12 cellular contexts compared by ENCODE assay signal in the genomic region with DNA sequence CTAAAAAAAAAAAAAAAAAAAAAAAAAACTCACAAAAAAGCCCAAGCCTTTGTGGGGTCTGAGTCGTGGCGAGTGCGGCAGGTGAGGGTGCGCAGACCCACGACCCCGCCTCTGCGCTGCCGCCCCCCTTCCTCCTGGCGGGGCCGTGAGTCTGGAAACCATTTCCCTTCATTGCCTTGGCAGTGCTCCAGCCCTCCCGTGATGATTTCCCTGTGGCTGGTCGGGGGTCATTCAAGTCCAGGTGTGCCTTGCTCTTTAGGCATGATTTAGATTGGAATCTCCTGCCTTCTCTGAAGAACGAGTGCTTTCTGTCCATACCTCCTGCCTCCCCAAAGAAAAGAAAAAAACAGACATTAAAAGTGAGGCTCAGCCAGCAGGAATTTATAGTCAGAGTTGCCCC.
DNase-seq lines count a peak whose midpoint lies in the region; ATAC-seq, FAIRE-seq and TF ChIP-seq lines count a peak whose summit lies in the region.
"Had no signal": no experiment of that assay in that cellular context is flagged by ENCODE, and none has a peak within 500 bp of the region (broad histone marks: within the 10 kb centered on the region; RNA-seq: fewer than 3 reads in every experiment).

No MANE protein-coding gene starts in this region.

- peak overlapping the region; percentile 22 for H3K9ac ChIP-seq in mucosa of stomach (ENCODE audit: low read length)
- H3K9ac ChIP-seq in kidney (ENCODE audit: low read length in 2 of 2) = no peak overlapping the region
- H3K9ac ChIP-seq: parathyroid adenoma had no signal

- intact Hi-C loops in kidney (cut with DNase I) = no loop called here

- peak overlapping the region; percentile 25 for H3K4me3 Mint-ChIP-seq in activated naive CD8-positive, alpha-beta T cell treated with anti-CD3 and anti-CD28 coated beads for 36 hours
- H3K4me3 Mint-ChIP-seq in GM23338 = no peak overlapping the region
- H3K4me3 Mint-ChIP-seq: CD8-positive, alpha-beta memory T cell had no signal

- no peaks in the 10 kb centered on the region for H4K20me1 ChIP-seq in GM23338 (replicated peaks; ENCODE audit: insufficient read depth)

- H3K4me1 Mint-ChIP-seq in activated naive CD8-positive, alpha-beta T cell treated with anti-CD3 and anti-CD28 coated beads for 36 hours = peaks cover 77% of the 10 kb centered on the region
- H3K4me1 Mint-ChIP-seq in GM23338 = peaks cover 15% of the 10 kb centered on the region

- no peak for FAIRE-seq in kidney (lab: Jason Lieb, UNC)

- H3K4me1 ChIP-seq in mucosa of stomach (ENCODE audit: control insufficient read depth, insufficient read depth, low read length) (peaks cover 4% of the 10 kb centered on the region), kidney (ENCODE audit: control insufficient read depth in 1 of 2, insufficient read depth in 1 of 2, low read depth in 1 of 2, low read length in 2 of 2) (peaks cover 3 to 7% of the 10 kb centered on the region in 2 donors), GM23338 (ENCODE audit: insufficient read depth) (no peaks in the 10 kb centered on the region)
- H3K4me1 ChIP-seq: parathyroid adenoma had no signal

- H3K9me3 Mint-ChIP-seq in activated naive CD8-positive, alpha-beta T cell treated with anti-CD3 and anti-CD28 coated beads for 36 hours = no peaks in the 10 kb centered on the region
- no peaks in the 10 kb centered on the region for H3K9me3 Mint-ChIP-seq in GM23338
- H3K9me3 Mint-ChIP-seq: activated naive CD4-positive, alpha-beta T cell treated with anti-CD3 and anti-CD28 coated beads, Interleukin-2, amount 50 U/mL, for 72 hours; CD8-positive, alpha-beta memory T cell had no signal

- no peak overlapping the region for H3K4me3 ChIP-seq in mucosa of stomach (ENCODE audit: low read length)
- H3K4me3 ChIP-seq in kidney (ENCODE audit: low read length in 2 of 2) = no peak overlapping the region
- no peak overlapping the region for H3K4me3 ChIP-seq in GM23338

- no peaks in the 10 kb centered on the region for H3K27me3 ChIP-seq in mucosa of stomach (ENCODE audit: control insufficient read depth, insufficient read depth, low read length)
- H3K27me3 ChIP-seq in GM23338 (ENCODE audit: insufficient read depth) = no peaks in the 10 kb centered on the region

- H3F3A ChIP-seq in GM23338 (replicated peaks; ENCODE audit: low read depth) = no peaks in the 10 kb centered on the region

- peaks cover 10% of the 10 kb centered on the region for H3K36me3 Mint-ChIP-seq in activated naive CD8-positive, alpha-beta T cell treated with anti-CD3 and anti-CD28 coated beads for 36 hours
- no peaks in the 10 kb centered on the region for H3K36me3 Mint-ChIP-seq in GM23338 (ENCODE audit: low read depth)
- H3K36me3 Mint-ChIP-seq: activated naive CD4-positive, alpha-beta T cell treated with anti-CD3 and anti-CD28 coated beads, Interleukin-2, amount 50 U/mL, for 72 hours had no signal

- no peak for ATAC-seq in GM23338
- ATAC-seq: activated naive CD4-positive, alpha-beta T cell treated with anti-CD3 and anti-CD28 coated beads, Interleukin-2, amount 50 U/mL, for 72 hours had no signal

- DNase-seq in COR-L47 (lab: John Stamatoyannopoulos, UW) = peak; percentile 95
- DNase-seq in NCI-H2029 treated with DMSO at 0.1 percent for 48 hours (lab: John Stamatoyannopoulos, UW) = peak; percentile 56
- DNase-seq in activated naive CD8-positive, alpha-beta T cell treated with anti-CD3 and anti-CD28 coated beads for 36 hours = no peak
- no peak for DNase-seq in kidney
- DNase-seq in GM23338 (ENCODE audit: low spot score) = no peak
- no peak for DNase-seq in NCI-H524 treated with DMSO at 0.1 percent for 48 hours (lab: John Stamatoyannopoulos, UW)
- DNase-seq: CD8-positive, alpha-beta memory T cell; foreskin melanocyte; OCI-M1 had no signal

- H3K4me2 ChIP-seq in GM23338 = no peak overlapping the region

- no peaks in the 10 kb centered on the region for H3K79me2 ChIP-seq in GM23338 (replicated peaks; ENCODE audit: insufficient read depth)
- H3K79me2 ChIP-seq: parathyroid adenoma had no signal

- no peak overlapping the region for H2AFZ ChIP-seq in GM23338
- H2AFZ ChIP-seq: parathyroid adenoma had no signal

- no peaks in the 10 kb centered on the region for H3K27me3 Mint-ChIP-seq in activated naive CD8-positive, alpha-beta T cell treated with anti-CD3 and anti-CD28 coated beads for 36 hours
- H3K27me3 Mint-ChIP-seq in GM23338 (ENCODE audit: insufficient read depth, low read depth, poor library complexity) = peaks cover 2% of the 10 kb centered on the region

- no peaks in the 10 kb centered on the region for H3K9me2 ChIP-seq in GM23338 (ENCODE audit: insufficient read depth)

- TF ChIP-seq CTCF in kidney (IDR thresholded peaks at IDR 0.05; ENCODE audit: borderline replicate concordance, extremely low read depth, insufficient read depth) (no peak), GM23338 (conservative IDR thresholded peaks at IDR 0.05; ENCODE audit: low read depth in 2 of 2) (no peak)

- H3K27ac ChIP-seq in kidney (ENCODE audit: low read depth in 2 of 2, low read length in 2 of 2) (no peak overlapping the region), GM23338 (ENCODE audit: low read depth) (no peak overlapping the region)
- H3K27ac ChIP-seq: parathyroid adenoma had no signal

- H3K9me3 ChIP-seq in mucosa of stomach (ENCODE audit: control insufficient read depth, low read length) = no peaks in the 10 kb centered on the region
- H3K9me3 ChIP-seq in kidney (ENCODE audit: control insufficient read depth in 1 of 2, low read length in 2 of 2) = no peaks in the 10 kb centered on the region

- peak overlapping the region; percentile 76 for H3K27ac Mint-ChIP-seq in activated naive CD8-positive, alpha-beta T cell treated with anti-CD3 and anti-CD28 coated beads for 36 hours
- H3K27ac Mint-ChIP-seq in GM23338 = no peak overlapping the region
- H3K27ac Mint-ChIP-seq: CD8-positive, alpha-beta memory T cell had no signal

- H3K36me3 ChIP-seq in mucosa of stomach (ENCODE audit: control insufficient read depth, insufficient read depth, low read length) = no peaks in the 10 kb centered on the region
- no peaks in the 10 kb centered on the region for H3K36me3 ChIP-seq in kidney (ENCODE audit: control insufficient read depth in 1 of 2, insufficient read depth in 2 of 2, low read length in 2 of 2)
- H3K36me3 ChIP-seq in GM23338 (ENCODE audit: insufficient read depth) = no peaks in the 10 kb centered on the region

TF ChIP-seq in GM23338, 12 proteins besides CTCF, POLR2A, EP300 and RAD21 (continues in another document):
- no peak for TF ChIP-seq EZH2 (IDR thresholded peaks at IDR 0.05; ENCODE audit: low read depth, unreplicated experiment)
- no peak for TF ChIP-seq STAT1 (IDR thresholded peaks at IDR 0.05; ENCODE audit: unreplicated experiment)
- TF ChIP-seq ZNF114 (CRISPR knock-in tag; IDR thresholded peaks at IDR 0.05) = no peak
- TF ChIP-seq JUNB (IDR thresholded peaks at IDR 0.05; ENCODE audit: unreplicated experiment) = no peak
- no peak for TF ChIP-seq ZNF331 (CRISPR knock-in tag; IDR thresholded peaks at IDR 0.05; ENCODE audit: low read depth)
- no peak for TF ChIP-seq NANOG (IDR thresholded peaks at IDR 0.05; ENCODE audit: borderline replicate concordance)
- TF ChIP-seq, protein P1, sequence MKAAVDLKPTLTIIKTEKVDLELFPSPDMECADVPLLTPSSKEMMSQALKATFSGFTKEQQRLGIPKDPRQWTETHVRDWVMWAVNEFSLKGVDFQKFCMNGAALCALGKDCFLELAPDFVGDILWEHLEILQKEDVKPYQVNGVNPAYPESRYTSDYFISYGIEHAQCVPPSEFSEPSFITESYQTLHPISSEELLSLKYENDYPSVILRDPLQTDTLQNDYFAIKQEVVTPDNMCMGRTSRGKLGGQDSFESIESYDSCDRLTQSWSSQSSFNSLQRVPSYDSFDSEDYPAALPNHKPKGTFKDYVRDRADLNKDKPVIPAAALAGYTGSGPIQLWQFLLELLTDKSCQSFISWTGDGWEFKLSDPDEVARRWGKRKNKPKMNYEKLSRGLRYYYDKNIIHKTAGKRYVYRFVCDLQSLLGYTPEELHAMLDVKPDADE (IDR thresholded peaks at IDR 0.05) = no peak
- TF ChIP-seq POLR2AphosphoS5 (IDR thresholded peaks at IDR 0.05; ENCODE audit: low read depth) = no peak

Comparison
In these comparisons a context has a peak if more than half of its experiments do, and no peak if none do; other contexts are left out.
1. DNase-seq: peak in COR-L47 (single experiment) and NCI-H2029 treated with DMSO at 0.1 percent for 48 hours (single experiment); none in activated naive CD8-positive, alpha-beta T cell treated with anti-CD3 and anti-CD28 coated beads for 36 hours (single experiment), kidney (single experiment), GM23338 (single experiment) and NCI-H524 treated with DMSO at 0.1 percent for 48 hours (single experiment).